18 cellular contexts compared by ENCODE assay signal in genomic region chr9:137054932-137055384, GRCh38. TPM values are rescaled to one million over a fixed set of nuclear protein-coding genes. Genes with fewer than 3 reads are reported as not detected.
DNase-seq lines count a peak whose midpoint lies in the region; ATAC-seq and TF ChIP-seq lines count a peak whose summit lies in the region.
"Had no signal": no experiment of that assay in that cellular context is flagged by ENCODE, and none has a peak within 500 bp of the region (broad histone marks: within the 10 kb centered on the region; RNA-seq: fewer than 3 reads in every experiment).

No MANE protein-coding gene starts in this region.

- H3K4me3 Mint-ChIP-seq in MCF 10A (ENCODE audit: unreplicated experiment), result peak overlapping the region; percentile 61
- H3K4me3 Mint-ChIP-seq: activated CD4-positive, alpha-beta T cell treated with anti-CD3 and anti-CD28 coated beads, Interleukin-2, amount 10 ng/mL, durations not matched to agents 7 days and 5 days had no signal

- intact Hi-C loops in MCF 10A (cut with micrococcal nuclease), result no loop called here
- intact Hi-C loops in mammary epithelial cell (cut with micrococcal nuclease), result no loop called here
- intact Hi-C loops in heart left ventricle (cut with DNase I), result no loop called here

- no TSS peak for BruUV-seq in MCF 10A (replicated peaks; lab: Mats Ljungman, UMichigan)
- BruUV-seq in mammary epithelial cell (replicated peaks; lab: Mats Ljungman, UMichigan), result no TSS peak

- no peaks in the 10 kb centered on the region for H3K36me3 Mint-ChIP-seq in MCF 10A (ENCODE audit: insufficient read depth, unreplicated experiment)
- H3K36me3 Mint-ChIP-seq: CD8-positive, alpha-beta T cell had no signal

- H3K27me3 ChIP-seq in mammary epithelial cell (ENCODE audit: insufficient read depth, low read length) (no peaks in the 10 kb centered on the region), heart left ventricle (peaks cover 3 to 48% (median 21%) of the 10 kb centered on the region in 9 donors), muscle layer of duodenum (ENCODE audit: low read depth, low read length) (peaks cover 14% of the 10 kb centered on the region)

- CTCF ChIA-PET in MCF 10A (lab: Yijun Ruan, JAX) (interaction anchor here (1.2 to 2.1 kb wide), 4 partner anchors 8 to 26 kb away, joined by 4 to 27 read pairs (median 14); partner anchors contain the start of gene NPDC1), mammary epithelial cell (lab: Charles Lee; ENCODE audit: low non-redundant PET) (no interaction called here)

- no peak overlapping the region for H3K27ac Mint-ChIP-seq in MCF 10A (ENCODE audit: low read depth, unreplicated experiment)
- H3K27ac Mint-ChIP-seq: activated CD4-positive, alpha-beta T cell treated with anti-CD3 and anti-CD28 coated beads, Interleukin-2, amount 10 ng/mL, durations not matched to agents 7 days and 5 days; CD8-positive, alpha-beta T cell had no signal

- in situ Hi-C loops in mammary epithelial cell (cut with MboI; ENCODE audit: low sequenced_read_pairs in 2 of 2), result no loop called here

- peak in 2 of 4 donors; percentile 4 to 7 for ATAC-seq in heart left ventricle
- ATAC-seq in GM21619 (IDR thresholded peaks at IDR 0.05; ENCODE audit: unreplicated experiment), result no peak
- no peak for ATAC-seq in GM19023 (IDR thresholded peaks at IDR 0.05; ENCODE audit: unreplicated experiment)
- no peak for ATAC-seq in HG03432 (IDR thresholded peaks at IDR 0.05; ENCODE audit: unreplicated experiment)
- ATAC-seq: CD8-positive, alpha-beta T cell had no signal

- H3K4me1 ChIP-seq in mammary epithelial cell (ENCODE audit: insufficient read depth, low read length) (peaks cover 32% of the 10 kb centered on the region), heart left ventricle (peaks cover 15 to 49% (median 34%) of the 10 kb centered on the region in 12 donors), muscle layer of duodenum (ENCODE audit: control insufficient read depth in 1 of 2, insufficient read depth in 2 of 2, low read length in 2 of 2) (peaks cover 5 to 37% of the 10 kb centered on the region in 2 donors)

- H3K4me3 ChIP-seq in mammary epithelial cell (replicated peaks in 1 of 3; ENCODE audit: insufficient read depth in 1 of 3, low read depth in 2 of 3, low read length in 3 of 3), result no peak overlapping the region
- H3K4me3 ChIP-seq in heart left ventricle, result peak overlapping the region in 2 of 12 donors; percentile 4 to 13
- peak overlapping the region; percentile 16 to 55 for H3K4me3 ChIP-seq in muscle layer of duodenum (ENCODE audit: low read depth in 1 of 2, low read length in 2 of 2)

- dilution Hi-C loops in mammary epithelial cell (cut with HindIII; ENCODE audit: low sequenced_read_pairs), result no loop called here

- H3K9me3 Mint-ChIP-seq in MCF 10A (ENCODE audit: unreplicated experiment), result no peaks in the 10 kb centered on the region
- H3K9me3 Mint-ChIP-seq: activated CD4-positive, alpha-beta T cell treated with anti-CD3 and anti-CD28 coated beads, Interleukin-2, amount 10 ng/mL, durations not matched to agents 7 days and 5 days; CD8-positive, alpha-beta T cell had no signal

- 55% methylated on average over 7 of the region's 17 CpGs for WGBS in mammary epithelial cell (ENCODE audit: low coverage, missing lambda C conversion rate)
- WGBS in heart left ventricle, 4 donors, result 57 to 75% (median 62%) methylated on average over 11 to 17 of the region's 17 CpGs

- TF ChIP-seq CTCF in MCF 10A (IDR thresholded peaks at IDR 0.05; ENCODE audit: unreplicated experiment) (no peak), mammary epithelial cell (conservative IDR thresholded peaks at IDR 0.05 in 1 of 2, IDR thresholded peaks at IDR 0.05 in 1 of 2; ENCODE audit: extremely low read depth in 1 of 2, insufficient read depth in 1 of 2, low read depth in 1 of 2, low read length in 2 of 2) (no peak), heart left ventricle (IDR thresholded peaks at IDR 0.05) (no peak)

- peaks cover 7% of the 10 kb centered on the region for H3K4me1 Mint-ChIP-seq in MCF 10A (ENCODE audit: insufficient read depth, unreplicated experiment)
- H3K4me1 Mint-ChIP-seq: activated CD4-positive, alpha-beta T cell treated with anti-CD3 and anti-CD28 coated beads, Interleukin-2, amount 10 ng/mL, durations not matched to agents 7 days and 5 days had no signal

- DNase-seq in MCF 10A (ENCODE audit: unreplicated experiment), result no peak
- DNase-seq in mammary epithelial cell, result no peak
- DNase-seq in heart left ventricle, result no peak
- DNase-seq in EL, result no peak
- DNase-seq: activated CD4-positive, alpha-beta T cell treated with anti-CD3 and anti-CD28 coated beads, Interleukin-2, amount 10 ng/mL, durations not matched to agents 7 days and 5 days; CD8-positive, alpha-beta T cell; GF-D8; NCI-H1436 treated with DMSO at 0.1 percent for 48 hours; NCI-H524 treated with DMSO at 0.1 percent for 48 hours; RPMI8226; stimulated activated naive CD4-positive, alpha-beta T cell; T-helper 2 cell had no signal

- H4K20me1 ChIP-seq in mammary epithelial cell (ENCODE audit: insufficient read depth, low read length), result no peaks in the 10 kb centered on the region

- H3K36me3 ChIP-seq in mammary epithelial cell (ENCODE audit: insufficient read depth, low read length) (no peaks in the 10 kb centered on the region), heart left ventricle (no peaks in the 10 kb centered on the region), muscle layer of duodenum (ENCODE audit: control insufficient read depth in 1 of 2, insufficient read depth in 2 of 2, low read length in 2 of 2) (no peaks in the 10 kb centered on the region)

- H3K9ac ChIP-seq in mammary epithelial cell (ENCODE audit: insufficient read depth, low read length), result no peak overlapping the region
- H3K9ac ChIP-seq: KMS-11 had no signal

- H3K4me2 ChIP-seq in mammary epithelial cell (ENCODE audit: insufficient read depth, low read depth, low read length), result no peak overlapping the region
- H3K4me2 ChIP-seq: KMS-11 had no signal

- POLR2A ChIA-PET in MCF 10A (lab: Yijun Ruan, JAX), result interaction anchor here (1.6 to 2.5 kb wide), 3 partner anchors 8 to 186 kb away, joined by 4 to 14 read pairs (median 11); partner anchors contain the start of genes MAN1B1 and TUBB4B

- H2AFZ ChIP-seq in mammary epithelial cell (ENCODE audit: low read depth, low read length), result no peak overlapping the region

- H3K9me3 ChIP-seq in mammary epithelial cell (replicated peaks; ENCODE audit: insufficient read depth, low read length) (no peaks in the 10 kb centered on the region), heart left ventricle (no peaks in the 10 kb centered on the region), muscle layer of duodenum (ENCODE audit: control insufficient read depth in 1 of 2, low read length in 2 of 2) (no peaks in the 10 kb centered on the region)

- TF ChIP-seq POLR2A in heart left ventricle (IDR thresholded peaks at IDR 0.05), result no peak

- H3K27me3 Mint-ChIP-seq in MCF 10A (ENCODE audit: insufficient read depth, unreplicated experiment), result no peaks in the 10 kb centered on the region

- H3K27ac ChIP-seq in mammary epithelial cell (ENCODE audit: insufficient read depth, low read depth, low read length) (no peak overlapping the region), heart left ventricle (peak overlapping the region; percentile 49 to 89 (median 81)), muscle layer of duodenum (ENCODE audit: low read length) (peak overlapping the region; percentile 39)
- H3K27ac ChIP-seq: KMS-11 had no signal

- H3K79me2 ChIP-seq in mammary epithelial cell (ENCODE audit: insufficient read depth, low read length), result no peaks in the 10 kb centered on the region

RNA-seq across cellular contexts. Expression of gene ENTPD2, which starts 1.1 kb away (rescaled TPM):
- total RNA-seq in MCF 10A (2022) (13.4 and 31.5 TPM in 2 replicates), mammary epithelial cell (10 to 100 TPM; 15.5 to 19.5 TPM), heart left ventricle (1 to 10 TPM in 8 of 9 donors, under 1 TPM in 1; 0.85 to 2.9 (median 1.2) TPM)
- polyA plus RNA-seq in mammary epithelial cell (3.5 TPM), heart left ventricle (1 to 10 TPM in 1 of 2 donors, under 1 TPM in 1; 0.50 to 1.2 TPM)
- 21.7 TPM for polyA minus RNA-seq in mammary epithelial cell
- total RNA-seq: A172; activated CD4-positive, alpha-beta T cell treated with anti-CD3 and anti-CD28 coated beads, Interleukin-2, amount 10 ng/mL, durations not matched to agents 7 days and 5 days; CD8-positive, alpha-beta T cell had no signal

RNA-seq across cellular contexts. Expression of gene NPDC1, which starts 9.0 kb away (rescaled TPM):
- 161 and 171 TPM in 2 replicates for total RNA-seq in MCF 10A (2022)
- 10 to 100 TPM; 15.5 to 86.8 TPM for total RNA-seq in mammary epithelial cell
- 19.3 TPM for polyA plus RNA-seq in mammary epithelial cell
- 12.7 TPM for polyA minus RNA-seq in mammary epithelial cell
- 100 to 1,000 TPM in 1 of 9 donors, 10 to 100 TPM in 8; 45.1 to 114 (median 55.1) TPM for total RNA-seq in heart left ventricle
- 10 to 100 TPM; 38.4 to 71.7 TPM for polyA plus RNA-seq in heart left ventricle

RNA-seq across cellular contexts. Expression of gene SAPCD2, which starts 15.4 kb away (rescaled TPM):
- total RNA-seq in MCF 10A (2022) (5.7 and 15.7 TPM in 2 replicates), mammary epithelial cell (1 to 10 TPM; 1.0 to 6.9 TPM), heart left ventricle (1 to 10 TPM in 1 of 9 donors, under 1 TPM in 8; 0.09 to 2.0 (median 0.20) TPM)
- polyA plus RNA-seq in mammary epithelial cell (3.9 TPM), heart left ventricle (under 1 TPM; 0.15 to 0.22 TPM)
- 1.7 TPM for polyA minus RNA-seq in mammary epithelial cell

RNA-seq across cellular contexts. Expression of gene UAP1L1, which starts 22.4 kb away (rescaled TPM):
- total RNA-seq in MCF 10A (2022) (1.0 and 3.7 TPM in 2 replicates), mammary epithelial cell (1 to 10 TPM; 5.3 to 7.5 TPM), heart left ventricle (10 to 100 TPM in 4 of 9 donors, 1 to 10 TPM in 5; 5.9 to 15.1 (median 9.4) TPM)
- polyA plus RNA-seq in mammary epithelial cell (3.9 TPM), heart left ventricle (10 to 100 TPM in 1 of 2 donors, 1 to 10 TPM in 1; 3.9 to 12.4 TPM)
- 14.2 TPM for polyA minus RNA-seq in mammary epithelial cell

RNA-seq across cellular contexts. Expression of gene FUT7, which starts 23.1 kb away (rescaled TPM):
- 0.12 TPM in 1 of 2 replicates, not detected in the other for total RNA-seq in MCF 10A (2022)
- total RNA-seq in mammary epithelial cell, result not detected
- not detected for polyA plus RNA-seq in mammary epithelial cell
- not detected for polyA minus RNA-seq in mammary epithelial cell
- under 1 TPM in 2 of 9 donors, not detected in 7; 0.15 to 0.48 TPM for total RNA-seq in heart left ventricle
- under 1 TPM in 1 of 2 donors, not detected in 1; 0.17 TPM for polyA plus RNA-seq in heart left ventricle
- total RNA-seq: A172 had no signal

Comparison
In these comparisons a context has a peak if more than half of its experiments do, and no peak if none do; other contexts are left out.
1. H3K4me3 ChIP-seq: peak in muscle layer of duodenum (2 of 2); none in mammary epithelial cell (0 of 3).